Comparison of ENCODE assay signal across 13 cellular contexts in genomic region chr16:73171380-73171779, GRCh38.
DNase-seq lines count a peak whose midpoint lies in the region; ATAC-seq and TF ChIP-seq lines count a peak whose summit lies in the region.
"Had no signal": no experiment of that assay in that cellular context is flagged by ENCODE, and none has a peak within 500 bp of the region (broad histone marks: within the 10 kb centered on the region; RNA-seq: fewer than 3 reads in every experiment).

No MANE protein-coding gene starts in this region.

- H3K4me3 ChIP-seq in coronary artery = no peak overlapping the region
- H3K4me3 ChIP-seq: suprapubic skin had no signal

- H3K27ac ChIP-seq in coronary artery = peak overlapping the region; percentile 86 to 91

- peak; percentile 2 for DNase-seq in SIG-M5 treated with dmso at 0.1 percent for 504 hours (lab: John Stamatoyannopoulos, UW; ENCODE audit: unreplicated experiment)
- DNase-seq in SIG-M5 (lab: John Stamatoyannopoulos, UW) = no peak
- DNase-seq in NCI-H345 (lab: John Stamatoyannopoulos, UW) = peak; percentile 65
- no peak for DNase-seq in coronary artery (ENCODE audit: low spot score)
- peak; percentile 21 for DNase-seq in renal cortical epithelial cell (ENCODE audit: low read depth)
- no peak for DNase-seq in SKM-1 (lab: John Stamatoyannopoulos, UW; ENCODE audit: unreplicated experiment)
- DNase-seq: KBM-7; NCI-H2107; stimulated activated CD4-positive, alpha-beta T cell treated with anti-CD3 and anti-CD28 coated beads, Interleukin-15, amount 100 ng/mL, for 24 hours had no signal

- ATAC-seq in HG03565 (IDR thresholded peaks at IDR 0.05; ENCODE audit: unreplicated experiment) = no peak
- no peak for ATAC-seq in GM18502 (IDR thresholded peaks at IDR 0.05; ENCODE audit: poor library complexity, unreplicated experiment)
- ATAC-seq: Panc1 had no signal

- TF ChIP-seq CTCF in coronary artery (IDR thresholded peaks at IDR 0.05) = no peak

Comparison
In these comparisons a context has a peak if more than half of its experiments do, and no peak if none do; other contexts are left out.
1. DNase-seq: peak in SIG-M5 treated with dmso at 0.1 percent for 504 hours (single experiment), NCI-H345 (single experiment) and renal cortical epithelial cell (single experiment); none in SIG-M5 (single experiment), coronary artery (single experiment) and SKM-1 (single experiment).